ENCODE assay signal across 20 cellular contexts in genomic region chr7:2181077-2181854, GRCh38. TPM values are rescaled to one million over a fixed set of nuclear protein-coding genes. Genes with fewer than 3 reads are reported as not detected.
A peak's percentile ranks its signal among the peaks of the same experiment; 100 is the strongest.
DNase-seq lines count a peak whose midpoint lies in the region; ATAC-seq and TF ChIP-seq lines count a peak whose summit lies in the region.
"Had no signal": no experiment of that assay in that cellular context is flagged by ENCODE, and none has a peak within 500 bp of the region (broad histone marks: within the 10 kb centered on the region; RNA-seq: fewer than 3 reads in every experiment).

No MANE protein-coding gene starts in this region.

- H3F3A ChIP-seq in GM23248 (ENCODE audit: insufficient read depth) = peaks cover 15% of the 10 kb centered on the region

- H3K9me3 ChIP-seq in GM23248 (ENCODE audit: low read depth) = no peaks in the 10 kb centered on the region
- no peaks in the 10 kb centered on the region for H3K9me3 ChIP-seq in SK-N-MC (ENCODE audit: low read depth, low read length)
- H3K9me3 ChIP-seq in stomach = no peaks in the 10 kb centered on the region
- H3K9me3 ChIP-seq: Caco-2 had no signal

- H3K4me1 ChIP-seq in GM23248 (ENCODE audit: insufficient read depth) (peaks cover 10% of the 10 kb centered on the region), stomach (no peaks in the 10 kb centered on the region)
- H3K4me1 ChIP-seq: Caco-2 had no signal

- no peak for ATAC-seq in HG03039 (IDR thresholded peaks at IDR 0.05; ENCODE audit: unreplicated experiment)

- no peaks in the 10 kb centered on the region for H3K79me2 ChIP-seq in GM23248 (ENCODE audit: insufficient read depth)

- in situ Hi-C loops in GM23248 (cut with MboI) = no loop called here

- H3K9ac ChIP-seq in GM23248 (peak overlapping the region; percentile 42), SK-N-MC (ENCODE audit: insufficient read length) (peak overlapping the region; percentile 12)

- peak overlapping the region; percentile 58 for H2AFZ ChIP-seq in GM23248
- H2AFZ ChIP-seq: PC-9 had no signal

- H3K36me3 ChIP-seq in GM23248 (ENCODE audit: low read depth) = no peaks in the 10 kb centered on the region
- no peaks in the 10 kb centered on the region; the same call in 1 of the 2 replicates for H3K36me3 ChIP-seq in SK-N-MC (ENCODE audit: insufficient read depth, low read length)
- H3K36me3 ChIP-seq in stomach = peaks cover 0 to 18% (median 5%) of the 10 kb centered on the region in 4 donors

- H3K36me3 Mint-ChIP-seq in glutamatergic neuron (ENCODE audit: unreplicated experiment) = peaks cover 4% of the 10 kb centered on the region

- H3K4me1 Mint-ChIP-seq in glutamatergic neuron (ENCODE audit: low read depth, unreplicated experiment) = peaks cover 31% of the 10 kb centered on the region

- DNase-seq in GM03348 (ENCODE audit: low spot score) = peak; percentile 28
- DNase-seq in GM23248 = peak; percentile 28
- DNase-seq in SK-N-MC (ENCODE audit: low read depth, low spot score) = no peak
- DNase-seq in glutamatergic neuron = no peak
- no peak for DNase-seq in NCI-H524 treated with DMSO at 0.1 percent for 48 hours (lab: John Stamatoyannopoulos, UW)
- DNase-seq in NCI-H2227 (lab: John Stamatoyannopoulos, UW; ENCODE audit: unreplicated experiment) = no peak
- DNase-seq in stomach = no peak
- DNase-seq: Caco-2; CD4-positive, alpha-beta T cell; DMS153; GDM1; H7; HFFc6; KBM-7; NCI-H1105 treated with DMSO at 0.1 percent for 48 hours; NCI-H187; NCI-H226; NCI-H524; PC-9 had no signal

- TF ChIP-seq POLR2A in stomach (IDR thresholded peaks at IDR 0.05) = no peak

- H3K27ac Mint-ChIP-seq in glutamatergic neuron (ENCODE audit: unreplicated experiment) = peak overlapping the region; percentile 79
- H3K27ac Mint-ChIP-seq: CD4-positive, alpha-beta T cell; HFFc6 had no signal

- no peaks in the 10 kb centered on the region for H4K20me1 ChIP-seq in GM23248 (ENCODE audit: insufficient read depth)

- intact Hi-C loops in stomach (cut with DNase I; ENCODE audit: low total_unique reads) = no loop called here

- H3K27me3 Mint-ChIP-seq in glutamatergic neuron (ENCODE audit: unreplicated experiment) = peaks cover 3% of the 10 kb centered on the region
- H3K27me3 Mint-ChIP-seq: CD4-positive, alpha-beta T cell had no signal

- no peak overlapping the region for H3K4me3 Mint-ChIP-seq in glutamatergic neuron (ENCODE audit: unreplicated experiment)
- H3K4me3 Mint-ChIP-seq: CD4-positive, alpha-beta T cell; HFFc6 had no signal

- no peaks in the 10 kb centered on the region for H3K9me2 ChIP-seq in GM23248 (ENCODE audit: insufficient read depth)

- H3K4me3 ChIP-seq in GM23248 (peak overlapping the region; percentile 50), SK-N-MC (no peak overlapping the region), stomach (no peak overlapping the region)
- H3K4me3 ChIP-seq: PC-9 had no signal

- 29 to 32% methylated on average over 13 of the region's 13 CpGs for WGBS in GM23248 (ENCODE audit: low coverage in 1 of 2, low lambda C conversion rate in 2 of 2, missing lambda C conversion rate in 2 of 2), 2 experiments
- WGBS in stomach, 5 donors = 87 to 96% (median 93%) methylated on average over 13 of the region's 13 CpGs

- H3K4me2 ChIP-seq in GM23248 (ENCODE audit: unreplicated experiment) = peak overlapping the region; percentile 57
- H3K4me2 ChIP-seq: PC-9 had no signal

- H3K27ac ChIP-seq in GM23248 (no peak overlapping the region), SK-N-MC (peak overlapping the region; percentile 75), stomach (no peak overlapping the region)
- H3K27ac ChIP-seq: PC-9 had no signal

- H3K9me3 Mint-ChIP-seq in glutamatergic neuron (ENCODE audit: unreplicated experiment) = no peaks in the 10 kb centered on the region
- H3K9me3 Mint-ChIP-seq: CD4-positive, alpha-beta T cell; HFFc6 had no signal

- TF ChIP-seq CTCF in glutamatergic neuron (IDR thresholded peaks at IDR 0.05; ENCODE audit: partially characterized antibody, unreplicated experiment) (no peak), stomach (IDR thresholded peaks at IDR 0.05) (no peak)

- no peak for TF ChIP-seq EP300 in stomach (IDR thresholded peaks at IDR 0.05)

- H3K27me3 ChIP-seq in GM23248 (replicated peaks; ENCODE audit: insufficient read depth) = no peaks in the 10 kb centered on the region
- no peaks in the 10 kb centered on the region for H3K27me3 ChIP-seq in stomach

RNA-seq across cellular contexts. Expression of gene MAD1L1, which starts 51.5 kb away (rescaled TPM):
- 57.0 and 69.8 TPM in 2 replicates for total RNA-seq in GM23248 (2014; rRNA removed; shearing (Covaris generic))
- 38.2 and 46.5 TPM in 2 replicates for polyA plus RNA-seq in GM23248 (2016; fragmentation: Nextera tagmentation; extraction: Ambion mirVana)
- total RNA-seq in glutamatergic neuron (ENCODE audit: unreplicated experiment) = 57.6 TPM
- 100 to 1,000 TPM in 1 of 5 donors, 10 to 100 TPM in 4; 12.8 to 469 (median 25.0) TPM for total RNA-seq in stomach
- 10 to 100 TPM; 25.8 to 36.0 (median 28.7) TPM for polyA plus RNA-seq in stomach

Comparison
In these comparisons a context has a peak if more than half of its experiments do, and no peak if none do; other contexts are left out.
1. DNase-seq: peak in GM03348 (single experiment) and GM23248 (single experiment); none in SK-N-MC (single experiment), glutamatergic neuron (single experiment), NCI-H524 treated with DMSO at 0.1 percent for 48 hours (single experiment), NCI-H2227 (single experiment) and stomach (single experiment).